In the genomic region with DNA sequence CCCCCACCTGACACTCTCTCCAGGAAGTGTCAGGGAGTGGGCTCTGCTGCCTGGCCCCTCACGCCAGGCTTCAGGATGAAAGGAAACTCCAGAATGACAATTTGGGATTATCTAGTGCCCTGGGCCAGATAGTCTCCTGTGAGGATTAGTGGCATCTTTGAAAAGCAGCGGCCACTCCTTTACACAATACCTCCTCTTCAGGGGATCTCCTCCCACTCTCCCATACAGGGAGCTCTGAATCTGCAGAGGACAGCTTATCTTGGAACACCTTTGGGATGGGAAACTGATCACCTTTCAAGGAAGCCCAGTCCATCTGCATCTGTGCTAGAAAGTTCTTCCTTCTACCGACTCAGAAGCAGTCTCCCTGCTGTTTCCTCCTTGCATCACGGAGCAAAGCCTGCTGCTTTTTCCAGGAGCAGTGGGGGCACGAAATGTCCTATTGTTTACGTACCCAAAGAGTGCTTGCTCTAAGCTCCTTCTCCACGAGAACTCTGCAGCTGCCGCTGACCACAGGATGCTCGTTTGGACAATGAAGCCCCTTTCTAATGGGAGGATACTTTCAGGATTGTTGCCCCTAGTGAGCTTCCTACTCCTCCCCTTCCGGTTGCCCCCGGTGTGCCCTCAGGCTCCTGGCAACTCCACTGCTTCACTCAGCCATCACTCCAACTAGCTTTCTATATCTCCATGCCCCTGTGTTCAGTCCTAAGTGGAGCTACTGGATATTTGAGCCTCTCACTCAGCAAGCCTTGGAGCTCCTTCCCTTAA, we compare ENCODE assay signal across 2 cellular contexts.
TF ChIP-seq lines count a peak whose summit lies in the region.

No MANE protein-coding gene starts in this region.

TF ChIP-seq in SK-N-SH, 30 proteins besides CTCF, POLR2A, EP300 and RAD21 (continued from another document):
- TF ChIP-seq, protein P1, sequence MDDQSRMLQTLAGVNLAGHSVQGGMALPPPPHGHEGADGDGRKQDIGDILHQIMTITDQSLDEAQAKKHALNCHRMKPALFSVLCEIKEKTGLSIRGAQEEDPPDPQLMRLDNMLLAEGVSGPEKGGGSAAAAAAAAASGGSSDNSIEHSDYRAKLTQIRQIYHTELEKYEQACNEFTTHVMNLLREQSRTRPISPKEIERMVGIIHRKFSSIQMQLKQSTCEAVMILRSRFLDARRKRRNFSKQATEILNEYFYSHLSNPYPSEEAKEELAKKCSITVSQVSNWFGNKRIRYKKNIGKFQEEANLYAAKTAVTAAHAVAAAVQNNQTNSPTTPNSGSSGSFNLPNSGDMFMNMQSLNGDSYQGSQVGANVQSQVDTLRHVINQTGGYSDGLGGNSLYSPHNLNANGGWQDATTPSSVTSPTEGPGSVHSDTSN (IDR thresholded peaks at IDR 0.05) = no peak
- no peak for TF ChIP-seq POLR2AphosphoS5 (IDR thresholded peaks at IDR 0.05; ENCODE audit: low read depth, low read length)
- no peak for TF ChIP-seq EZH2phosphoT487 (IDR thresholded peaks at IDR 0.05; ENCODE audit: borderline replicate concordance, low read depth)
- no peak for TF ChIP-seq MXI1 (IDR thresholded peaks at IDR 0.05; ENCODE audit: low read depth, low read length)
- TF ChIP-seq GABPA (IDR thresholded peaks at IDR 0.05; ENCODE audit: low read depth) = no peak
- TF ChIP-seq FOXM1 (IDR thresholded peaks at IDR 0.05; ENCODE audit: low read depth) = no peak
- TF ChIP-seq, protein P2, sequence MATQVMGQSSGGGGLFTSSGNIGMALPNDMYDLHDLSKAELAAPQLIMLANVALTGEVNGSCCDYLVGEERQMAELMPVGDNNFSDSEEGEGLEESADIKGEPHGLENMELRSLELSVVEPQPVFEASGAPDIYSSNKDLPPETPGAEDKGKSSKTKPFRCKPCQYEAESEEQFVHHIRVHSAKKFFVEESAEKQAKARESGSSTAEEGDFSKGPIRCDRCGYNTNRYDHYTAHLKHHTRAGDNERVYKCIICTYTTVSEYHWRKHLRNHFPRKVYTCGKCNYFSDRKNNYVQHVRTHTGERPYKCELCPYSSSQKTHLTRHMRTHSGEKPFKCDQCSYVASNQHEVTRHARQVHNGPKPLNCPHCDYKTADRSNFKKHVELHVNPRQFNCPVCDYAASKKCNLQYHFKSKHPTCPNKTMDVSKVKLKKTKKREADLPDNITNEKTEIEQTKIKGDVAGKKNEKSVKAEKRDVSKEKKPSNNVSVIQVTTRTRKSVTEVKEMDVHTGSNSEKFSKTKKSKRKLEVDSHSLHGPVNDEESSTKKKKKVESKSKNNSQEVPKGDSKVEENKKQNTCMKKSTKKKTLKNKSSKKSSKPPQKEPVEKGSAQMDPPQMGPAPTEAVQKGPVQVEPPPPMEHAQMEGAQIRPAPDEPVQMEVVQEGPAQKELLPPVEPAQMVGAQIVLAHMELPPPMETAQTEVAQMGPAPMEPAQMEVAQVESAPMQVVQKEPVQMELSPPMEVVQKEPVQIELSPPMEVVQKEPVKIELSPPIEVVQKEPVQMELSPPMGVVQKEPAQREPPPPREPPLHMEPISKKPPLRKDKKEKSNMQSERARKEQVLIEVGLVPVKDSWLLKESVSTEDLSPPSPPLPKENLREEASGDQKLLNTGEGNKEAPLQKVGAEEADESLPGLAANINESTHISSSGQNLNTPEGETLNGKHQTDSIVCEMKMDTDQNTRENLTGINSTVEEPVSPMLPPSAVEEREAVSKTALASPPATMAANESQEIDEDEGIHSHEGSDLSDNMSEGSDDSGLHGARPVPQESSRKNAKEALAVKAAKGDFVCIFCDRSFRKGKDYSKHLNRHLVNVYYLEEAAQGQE (IDR thresholded peaks at IDR 0.05; ENCODE audit: low read depth, low read length) = no peak
- no peak for TF ChIP-seq FOSL2 (IDR thresholded peaks at IDR 0.05; ENCODE audit: borderline replicate concordance, low read depth)
- no peak for TF ChIP-seq MEF2A (IDR thresholded peaks at IDR 0.05; ENCODE audit: borderline replicate concordance, low read depth)
- TF ChIP-seq TEAD4 (IDR thresholded peaks at IDR 0.05; ENCODE audit: borderline replicate concordance, insufficient read depth) = no peak
- TF ChIP-seq, protein P3, sequence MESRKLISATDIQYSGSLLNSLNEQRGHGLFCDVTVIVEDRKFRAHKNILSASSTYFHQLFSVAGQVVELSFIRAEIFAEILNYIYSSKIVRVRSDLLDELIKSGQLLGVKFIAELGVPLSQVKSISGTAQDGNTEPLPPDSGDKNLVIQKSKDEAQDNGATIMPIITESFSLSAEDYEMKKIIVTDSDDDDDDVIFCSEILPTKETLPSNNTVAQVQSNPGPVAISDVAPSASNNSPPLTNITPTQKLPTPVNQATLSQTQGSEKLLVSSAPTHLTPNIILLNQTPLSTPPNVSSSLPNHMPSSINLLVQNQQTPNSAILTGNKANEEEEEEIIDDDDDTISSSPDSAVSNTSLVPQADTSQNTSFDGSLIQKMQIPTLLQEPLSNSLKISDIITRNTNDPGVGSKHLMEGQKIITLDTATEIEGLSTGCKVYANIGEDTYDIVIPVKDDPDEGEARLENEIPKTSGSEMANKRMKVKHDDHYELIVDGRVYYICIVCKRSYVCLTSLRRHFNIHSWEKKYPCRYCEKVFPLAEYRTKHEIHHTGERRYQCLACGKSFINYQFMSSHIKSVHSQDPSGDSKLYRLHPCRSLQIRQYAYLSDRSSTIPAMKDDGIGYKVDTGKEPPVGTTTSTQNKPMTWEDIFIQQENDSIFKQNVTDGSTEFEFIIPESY (IDR thresholded peaks at IDR 0.05; ENCODE audit: borderline replicate concordance, low read depth) = no peak
- no peak for TF ChIP-seq RCOR1 (IDR thresholded peaks at IDR 0.05; ENCODE audit: low read length)

TF ChIP-seq in SK-N-SH treated with all-trans-retinoic acid at 6 μM for 48 hours, 23 proteins besides CTCF, POLR2A, EP300 and RAD21 (continued from another document):
- TF ChIP-seq, protein P4, sequence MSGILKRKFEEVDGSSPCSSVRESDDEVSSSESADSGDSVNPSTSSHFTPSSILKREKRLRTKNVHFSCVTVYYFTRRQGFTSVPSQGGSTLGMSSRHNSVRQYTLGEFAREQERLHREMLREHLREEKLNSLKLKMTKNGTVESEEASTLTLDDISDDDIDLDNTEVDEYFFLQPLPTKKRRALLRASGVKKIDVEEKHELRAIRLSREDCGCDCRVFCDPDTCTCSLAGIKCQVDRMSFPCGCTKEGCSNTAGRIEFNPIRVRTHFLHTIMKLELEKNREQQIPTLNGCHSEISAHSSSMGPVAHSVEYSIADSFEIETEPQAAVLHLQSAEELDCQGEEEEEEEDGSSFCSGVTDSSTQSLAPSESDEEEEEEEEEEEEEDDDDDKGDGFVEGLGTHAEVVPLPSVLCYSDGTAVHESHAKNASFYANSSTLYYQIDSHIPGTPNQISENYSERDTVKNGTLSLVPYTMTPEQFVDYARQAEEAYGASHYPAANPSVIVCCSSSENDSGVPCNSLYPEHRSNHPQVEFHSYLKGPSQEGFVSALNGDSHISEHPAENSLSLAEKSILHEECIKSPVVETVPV (CRISPR knock-in tag; IDR thresholded peaks at IDR 0.05) = no peak
- no peak for TF ChIP-seq ZNF8 (CRISPR knock-in tag; IDR thresholded peaks at IDR 0.05)
- TF ChIP-seq ZNF565 (CRISPR knock-in tag; conservative IDR thresholded peaks at IDR 0.05; ENCODE audit: low read depth) = no peak
- no peak for TF ChIP-seq ZFP30 (CRISPR knock-in tag; IDR thresholded peaks at IDR 0.05)
- no peak for TF ChIP-seq GLIS3 (CRISPR knock-in tag; IDR thresholded peaks at IDR 0.05)
- TF ChIP-seq CSDC2 (CRISPR knock-in tag; IDR thresholded peaks at IDR 0.05) = no peak
- TF ChIP-seq, protein P5, sequence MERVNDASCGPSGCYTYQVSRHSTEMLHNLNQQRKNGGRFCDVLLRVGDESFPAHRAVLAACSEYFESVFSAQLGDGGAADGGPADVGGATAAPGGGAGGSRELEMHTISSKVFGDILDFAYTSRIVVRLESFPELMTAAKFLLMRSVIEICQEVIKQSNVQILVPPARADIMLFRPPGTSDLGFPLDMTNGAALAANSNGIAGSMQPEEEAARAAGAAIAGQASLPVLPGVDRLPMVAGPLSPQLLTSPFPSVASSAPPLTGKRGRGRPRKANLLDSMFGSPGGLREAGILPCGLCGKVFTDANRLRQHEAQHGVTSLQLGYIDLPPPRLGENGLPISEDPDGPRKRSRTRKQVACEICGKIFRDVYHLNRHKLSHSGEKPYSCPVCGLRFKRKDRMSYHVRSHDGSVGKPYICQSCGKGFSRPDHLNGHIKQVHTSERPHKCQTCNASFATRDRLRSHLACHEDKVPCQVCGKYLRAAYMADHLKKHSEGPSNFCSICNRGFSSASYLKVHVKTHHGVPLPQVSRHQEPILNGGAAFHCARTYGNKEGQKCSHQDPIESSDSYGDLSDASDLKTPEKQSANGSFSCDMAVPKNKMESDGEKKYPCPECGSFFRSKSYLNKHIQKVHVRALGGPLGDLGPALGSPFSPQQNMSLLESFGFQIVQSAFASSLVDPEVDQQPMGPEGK (CRISPR knock-in tag; IDR thresholded peaks at IDR 0.05; ENCODE audit: borderline replicate concordance) = no peak
- no peak for TF ChIP-seq SNAI2 (CRISPR knock-in tag; IDR thresholded peaks at IDR 0.05)
